In the genomic region with DNA sequence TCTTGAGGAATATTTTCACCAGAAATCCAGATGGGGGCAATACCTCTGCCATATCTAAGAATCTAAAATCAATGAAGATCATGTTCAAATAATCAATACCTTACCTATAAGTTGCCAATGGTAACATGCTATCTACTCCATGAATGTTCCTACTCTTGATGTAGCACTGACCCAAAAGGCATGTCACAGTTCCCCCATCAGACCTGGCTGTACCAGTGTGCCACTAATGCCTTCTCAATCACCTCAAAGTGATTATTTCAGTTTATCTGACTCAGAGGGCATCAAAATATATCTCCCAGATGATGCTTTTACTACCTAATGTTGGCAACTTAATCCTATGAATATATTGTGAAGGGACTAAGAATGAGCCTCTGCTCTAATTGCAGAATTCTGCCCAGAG, we compare ENCODE assay signal across 16 cellular contexts. TPM values are rescaled to one million over a fixed set of nuclear protein-coding genes. Genes with fewer than 3 reads are reported as not detected.
A peak's percentile ranks its signal among the peaks of the same experiment; 100 is the strongest.
DNase-seq lines count a peak whose midpoint lies in the region; ATAC-seq and FAIRE-seq lines count a peak whose summit lies in the region.
"Had no signal": no experiment of that assay in that cellular context is flagged by ENCODE, and none has a peak within 500 bp of the region (broad histone marks: within the 10 kb centered on the region; RNA-seq: fewer than 3 reads in every experiment).

No MANE protein-coding gene starts in this region.

- H3K9me3 ChIP-seq in mesenchymal stem cell (ENCODE audit: control insufficient read depth, low read length): no peaks in the 10 kb centered on the region

- H3K4me1 ChIP-seq in mesenchymal stem cell (ENCODE audit: control insufficient read depth, insufficient read depth, low read depth, low read length): peaks cover 2% of the 10 kb centered on the region

- H2AFZ ChIP-seq in mesenchymal stem cell (ENCODE audit: low read depth, low read length): no peak overlapping the region

- peaks cover 46% of the 10 kb centered on the region for H3K36me3 Mint-ChIP-seq in activated CD8-positive, alpha-beta memory T cell treated with anti-CD3 and anti-CD28 coated beads, Interleukin-2, amount 10 ng/mL, durations not matched to agents 7 days and 5 days
- peaks cover 95% of the 10 kb centered on the region for H3K36me3 Mint-ChIP-seq in stimulated activated naive CD8-positive, alpha-beta T cell treated with anti-CD3 and anti-CD28 coated beads, Interleukin-15, Interleukin-2, amounts not matched to agents 100 ng/mL and 50 ng/mL, for 24 hours (ENCODE audit: low read depth)
- peaks cover 21% of the 10 kb centered on the region for H3K36me3 Mint-ChIP-seq in memory B cell

- no peak overlapping the region for H3K18ac ChIP-seq in mesenchymal stem cell (ENCODE audit: low read depth in 1 of 2, low read length in 2 of 2)

- no peaks in the 10 kb centered on the region for H3K27me3 Mint-ChIP-seq in activated CD8-positive, alpha-beta memory T cell treated with anti-CD3 and anti-CD28 coated beads, Interleukin-2, amount 10 ng/mL, durations not matched to agents 7 days and 5 days
- no peaks in the 10 kb centered on the region for H3K27me3 Mint-ChIP-seq in stimulated activated naive CD8-positive, alpha-beta T cell treated with anti-CD3 and anti-CD28 coated beads, Interleukin-15, Interleukin-2, amounts not matched to agents 100 ng/mL and 50 ng/mL, for 24 hours
- no peaks in the 10 kb centered on the region for H3K27me3 Mint-ChIP-seq in memory B cell

- H4K91ac ChIP-seq in mesenchymal stem cell (ENCODE audit: low read length): no peak overlapping the region

- H2AK5ac ChIP-seq in mesenchymal stem cell (ENCODE audit: low read length, severe bottlenecking): no peak overlapping the region

- no peak overlapping the region for H3K4ac ChIP-seq in mesenchymal stem cell (ENCODE audit: low read depth in 1 of 2, low read length in 2 of 2)

- DNase-seq in activated CD8-positive, alpha-beta memory T cell treated with anti-CD3 and anti-CD28 coated beads, Interleukin-2, amount 10 ng/mL, durations not matched to agents 7 days and 5 days: no peak
- no peak for DNase-seq in activated CD8-positive, alpha-beta memory T cell treated with anti-CD3 and anti-CD28 coated beads, Interleukin-2, amount 50 U/mL, for 48 hours
- DNase-seq in stimulated activated naive CD8-positive, alpha-beta T cell treated with anti-CD3 and anti-CD28 coated beads, Interleukin-15, Interleukin-2, amounts not matched to agents 100 U/mL and 50 U/mL, for 24 hours: no peak
- DNase-seq in memory B cell (ENCODE audit: low spot score in 2 of 2) (no peak), RCC 7860 (ENCODE audit: low spot score) (no peak), mesenchymal stem cell (no peak)
- DNase-seq: DMS79, Kasumi-1, NCI-H1417 treated with DMSO at 0.1 percent for 48 hours, NCI-H187, NCI-H446, NCI-H526 treated with DMSO at 0.1 percent for 48 hours, OCI-M1, Right ventricle myocardium superior had no signal

- peaks cover 19% of the 10 kb centered on the region for H3K4me1 Mint-ChIP-seq in activated CD8-positive, alpha-beta memory T cell treated with anti-CD3 and anti-CD28 coated beads, Interleukin-2, amount 10 ng/mL, durations not matched to agents 7 days and 5 days
- H3K4me1 Mint-ChIP-seq in stimulated activated naive CD8-positive, alpha-beta T cell treated with anti-CD3 and anti-CD28 coated beads, Interleukin-15, Interleukin-2, amounts not matched to agents 100 ng/mL and 50 ng/mL, for 24 hours (ENCODE audit: low read depth): peaks cover 28% of the 10 kb centered on the region
- peaks cover 5% of the 10 kb centered on the region for H3K4me1 Mint-ChIP-seq in memory B cell

- peaks cover 15% of the 10 kb centered on the region for H3K79me1 ChIP-seq in mesenchymal stem cell (replicated peaks; ENCODE audit: low read length, poor library complexity, severe bottlenecking)

- no peak overlapping the region for H3K14ac ChIP-seq in mesenchymal stem cell (ENCODE audit: low read length in 2 of 2)

- no peak for FAIRE-seq in RCC 7860 (lab: Jason Lieb, UNC)
- FAIRE-seq: A204.1 had no signal

- no peaks in the 10 kb centered on the region for H3K27me3 ChIP-seq in mesenchymal stem cell (ENCODE audit: control insufficient read depth in 1 of 2, insufficient read depth in 1 of 2, low read length in 2 of 2)

- H2BK120ac ChIP-seq in mesenchymal stem cell (ENCODE audit: low read depth, low read length): no peak overlapping the region

- no peak overlapping the region for H2BK12ac ChIP-seq in mesenchymal stem cell (ENCODE audit: low read length in 2 of 2)

- CTCF ChIA-PET in activated CD8-positive, alpha-beta memory T cell treated with anti-CD3 and anti-CD28 coated beads, Interleukin-2, amount 10 ng/mL, durations not matched to agents 7 days and 5 days (lab: Charles Lee): no interaction called here

- H2BK5ac ChIP-seq in mesenchymal stem cell (ENCODE audit: low read depth, low read length, poor library complexity, severe bottlenecking): no peak overlapping the region

- H3K4me2 ChIP-seq in mesenchymal stem cell (ENCODE audit: low read length, poor library complexity, severe bottlenecking): no peak overlapping the region

- peak overlapping the region; percentile 35 for H3K27ac Mint-ChIP-seq in activated CD8-positive, alpha-beta memory T cell treated with anti-CD3 and anti-CD28 coated beads, Interleukin-2, amount 10 ng/mL, durations not matched to agents 7 days and 5 days
- H3K27ac Mint-ChIP-seq in stimulated activated naive CD8-positive, alpha-beta T cell treated with anti-CD3 and anti-CD28 coated beads, Interleukin-15, Interleukin-2, amounts not matched to agents 100 ng/mL and 50 ng/mL, for 24 hours: peak overlapping the region; percentile 42
- H3K27ac Mint-ChIP-seq in memory B cell: peak overlapping the region; percentile 50

- no peak overlapping the region for H3K23ac ChIP-seq in mesenchymal stem cell (ENCODE audit: low read length in 2 of 2)

- no peak overlapping the region for H2BK15ac ChIP-seq in mesenchymal stem cell (ENCODE audit: low read depth, poor library complexity, severe bottlenecking)

- H3K4me3 Mint-ChIP-seq in activated CD8-positive, alpha-beta memory T cell treated with anti-CD3 and anti-CD28 coated beads, Interleukin-2, amount 10 ng/mL, durations not matched to agents 7 days and 5 days: no peak overlapping the region
- no peak overlapping the region for H3K4me3 Mint-ChIP-seq in stimulated activated naive CD8-positive, alpha-beta T cell treated with anti-CD3 and anti-CD28 coated beads, Interleukin-15, Interleukin-2, amounts not matched to agents 100 ng/mL and 50 ng/mL, for 24 hours
- no peak overlapping the region for H3K4me3 Mint-ChIP-seq in memory B cell

- H4K8ac ChIP-seq in mesenchymal stem cell (ENCODE audit: low read length): no peak overlapping the region

- peaks cover 15 to 90% of the 10 kb centered on the region in 2 experiments for H3K36me3 ChIP-seq in mesenchymal stem cell (ENCODE audit: control insufficient read depth in 1 of 2, insufficient read depth in 2 of 2, low read depth in 1 of 2, low read length in 2 of 2)

- H3K9ac ChIP-seq in mesenchymal stem cell (ENCODE audit: low read length): no peak overlapping the region

- no peak overlapping the region for H3K27ac ChIP-seq in mesenchymal stem cell (ENCODE audit: low read length, poor library complexity, severe bottlenecking)

- H3K4me3 ChIP-seq in mesenchymal stem cell (ENCODE audit: insufficient read depth in 1 of 2, low read depth in 1 of 2, low read length in 2 of 2): no peak overlapping the region

- no peaks in the 10 kb centered on the region for H3K9me3 Mint-ChIP-seq in activated CD8-positive, alpha-beta memory T cell treated with anti-CD3 and anti-CD28 coated beads, Interleukin-2, amount 10 ng/mL, durations not matched to agents 7 days and 5 days (ENCODE audit: low read depth)
- H3K9me3 Mint-ChIP-seq in stimulated activated naive CD8-positive, alpha-beta T cell treated with anti-CD3 and anti-CD28 coated beads, Interleukin-15, Interleukin-2, amounts not matched to agents 100 ng/mL and 50 ng/mL, for 24 hours: no peaks in the 10 kb centered on the region
- H3K9me3 Mint-ChIP-seq in memory B cell: no peaks in the 10 kb centered on the region

- no peak for ATAC-seq in activated CD8-positive, alpha-beta memory T cell treated with anti-CD3 and anti-CD28 coated beads, Interleukin-2, amount 10 ng/mL, durations not matched to agents 7 days and 5 days
- no peak for ATAC-seq in stimulated activated naive CD8-positive, alpha-beta T cell treated with anti-CD3 and anti-CD28 coated beads, Interleukin-15, Interleukin-2, amounts not matched to agents 100 U/mL and 50 U/mL, for 24 hours
- no peak for ATAC-seq in memory B cell (ENCODE audit: low read depth)

RNA-seq across cellular contexts. Expression of gene PDCD2, which starts 5.5 kb away (rescaled TPM):
- 10 to 100 TPM; 75.4 to 99.7 TPM for total RNA-seq in activated CD8-positive, alpha-beta memory T cell treated with anti-CD3 and anti-CD28 coated beads, Interleukin-2, amount 10 ng/mL, durations not matched to agents 7 days and 5 days
- polyA plus RNA-seq in mesenchymal stem cell (2013, experiment 1 of 2): 48.7 TPM
- polyA plus RNA-seq in mesenchymal stem cell (2013, experiment 2 of 2): 49.7 TPM

RNA-seq across cellular contexts. Expression of gene TBP, which starts 24.7 kb away (rescaled TPM):
- total RNA-seq in activated CD8-positive, alpha-beta memory T cell treated with anti-CD3 and anti-CD28 coated beads, Interleukin-2, amount 10 ng/mL, durations not matched to agents 7 days and 5 days: 10 to 100 TPM; 25.6 to 26.8 TPM
- 14.0 TPM for polyA plus RNA-seq in mesenchymal stem cell (2013, experiment 1 of 2)
- polyA plus RNA-seq in mesenchymal stem cell (2013, experiment 2 of 2): 14.2 TPM

RNA-seq across cellular contexts. Expression of gene PSMB1, which starts 25.8 kb away (rescaled TPM):
- total RNA-seq in activated CD8-positive, alpha-beta memory T cell treated with anti-CD3 and anti-CD28 coated beads, Interleukin-2, amount 10 ng/mL, durations not matched to agents 7 days and 5 days: 100 to 1,000 TPM; 160 to 198 TPM
- polyA plus RNA-seq in mesenchymal stem cell (2013, experiment 1 of 2): 243 TPM
- polyA plus RNA-seq in mesenchymal stem cell (2013, experiment 2 of 2): 250 TPM
